8 cellular contexts compared by ENCODE assay signal in the genomic region with DNA sequence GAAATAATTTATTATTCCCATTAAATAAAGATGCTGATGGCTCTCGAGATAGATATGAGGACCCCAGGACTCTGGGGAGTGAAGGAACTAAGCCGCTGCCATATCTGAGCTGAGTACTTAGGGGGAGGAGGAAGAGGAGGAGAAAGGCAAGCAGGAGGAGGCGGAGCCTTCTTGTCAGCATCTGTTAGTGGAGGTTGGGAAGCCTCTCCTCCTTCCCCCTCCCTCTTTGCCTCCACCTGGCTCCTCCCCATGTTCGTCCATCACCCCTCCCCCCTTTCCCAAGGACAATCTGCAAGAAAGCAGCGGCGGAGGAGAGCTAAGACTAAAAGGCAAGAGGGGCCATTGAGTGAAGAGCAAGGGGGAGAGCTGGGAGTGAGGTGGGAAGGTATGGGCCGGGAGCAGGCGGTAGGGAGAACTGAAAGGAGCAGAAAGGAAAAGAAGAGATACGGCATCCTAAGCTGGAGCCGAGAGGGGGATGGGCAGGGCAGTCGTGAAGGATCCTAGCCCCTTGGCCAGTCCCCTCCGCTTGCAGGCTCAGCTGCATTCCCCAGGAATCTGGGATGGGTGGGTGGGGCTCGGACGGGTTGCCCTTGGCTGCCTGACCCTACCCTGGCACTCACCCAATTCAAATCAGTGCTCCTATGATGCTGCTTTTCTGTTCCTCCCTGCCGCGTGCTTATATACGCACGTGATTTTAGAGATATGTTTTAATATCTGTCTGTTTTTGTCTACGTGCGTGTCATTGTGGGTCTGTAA. TPM values are rescaled to one million over a fixed set of nuclear protein-coding genes. Genes with fewer than 3 reads are reported as not detected.
A peak's percentile ranks its signal among the peaks of the same experiment; 100 is the strongest.
DNase-seq lines count a peak whose midpoint lies in the region; ATAC-seq, FAIRE-seq and TF ChIP-seq lines count a peak whose summit lies in the region.

A gene (plus strand): TSS at position 287 of the 756 bp plus-strand sequence. CDS start 3,411 bp downstream, outside the sequence.

- H3K4me3 ChIP-seq in GM08714 (ENCODE audit: low read length) (peak within 1 kb of the TSS; percentile 90), pancreas (peak within 1 kb of the TSS; percentile 9 to 54 (median 41)), transverse colon (peak within 1 kb of the TSS; percentile 57 to 76 (median 70))

- WGBS in pancreas, 2 donors = 2% methylated on average over 17 to 20 of the region's 20 CpGs
- 0 to 2% methylated on average over 10 to 20 of the region's 20 CpGs for WGBS in transverse colon (ENCODE audit: low coverage in 1 of 2), 2 donors

- H3K4me1 ChIP-seq in pancreas (peaks cover 0 to 8% (median 0%) of the 10 kb centered on the region in 3 donors), transverse colon (peaks cover 6 to 17% (median 12%) of the 10 kb centered on the region in 4 donors)

- peaks cover 23% of the 10 kb centered on the region for H3K4me1 Mint-ChIP-seq in activated naive CD8-positive, alpha-beta T cell treated with anti-CD3 and anti-CD28 coated beads, Interleukin-2, amount 10 ng/mL, durations not matched to agents 7 days and 5 days

- intact Hi-C loops in head of caudate nucleus (cut with DNase I) (no loop called here), pancreas (cut with DNase I) (no loop called here), transverse colon (cut with DNase I; ENCODE audit: low total_unique reads) (no loop called here)

- peak; percentile 83 for DNase-seq in NCI-H1092 (lab: John Stamatoyannopoulos, UW)
- DNase-seq in SKM-1 treated with dmso at 0.1 percent for 144 hours (lab: John Stamatoyannopoulos, UW; ENCODE audit: unreplicated experiment) = peak; percentile 59
- DNase-seq in activated naive CD8-positive, alpha-beta T cell treated with anti-CD3 and anti-CD28 coated beads, Interleukin-2, amount 10 ng/mL, durations not matched to agents 7 days and 5 days = peak; percentile 63
- DNase-seq in head of caudate nucleus = peak; percentile 45 to 96 (median 80)
- peak in 4 of 6 donors; percentile 70 to 83 (median 74) for DNase-seq in pancreas
- DNase-seq in transverse colon = peak; percentile 88

- H3K27ac ChIP-seq in pancreas (no peak within 1 kb of the TSS), transverse colon (peak within 1 kb of the TSS; percentile 73 to 84 (median 78))

- no peak for TF ChIP-seq POLR2A in transverse colon (IDR thresholded peaks at IDR 0.05)

- no peaks in the 10 kb centered on the region for H3K27me3 ChIP-seq in pancreas
- H3K27me3 ChIP-seq in transverse colon = no peaks in the 10 kb centered on the region

- peaks cover 8% of the 10 kb centered on the region for H3K36me3 Mint-ChIP-seq in activated naive CD8-positive, alpha-beta T cell treated with anti-CD3 and anti-CD28 coated beads, Interleukin-2, amount 10 ng/mL, durations not matched to agents 7 days and 5 days

- in situ Hi-C loops in transverse colon (cut with MboI; ENCODE audit: low pct_ligation_motif_present in 1 of 4, low pct_unique_long_range_greater_than_20kb in 1 of 4, low sequenced_read_pairs in 3 of 4) = no loop called here

- H3K36me3 ChIP-seq in pancreas = no peaks in the 10 kb centered on the region
- H3K36me3 ChIP-seq in transverse colon = no peaks in the 10 kb centered on the region

- H3K4me3 Mint-ChIP-seq in activated naive CD8-positive, alpha-beta T cell treated with anti-CD3 and anti-CD28 coated beads, Interleukin-2, amount 10 ng/mL, durations not matched to agents 7 days and 5 days = peak within 1 kb of the TSS; percentile 100

- no peak for FAIRE-seq in pancreas (lab: Jason Lieb, UNC)

- H3K27ac Mint-ChIP-seq in activated naive CD8-positive, alpha-beta T cell treated with anti-CD3 and anti-CD28 coated beads, Interleukin-2, amount 10 ng/mL, durations not matched to agents 7 days and 5 days = peak within 1 kb of the TSS; percentile 92

- no peaks in the 10 kb centered on the region for H3K9me3 ChIP-seq in pancreas
- no peaks in the 10 kb centered on the region for H3K9me3 ChIP-seq in transverse colon

- peaks cover 18% of the 10 kb centered on the region for H3K27me3 Mint-ChIP-seq in activated naive CD8-positive, alpha-beta T cell treated with anti-CD3 and anti-CD28 coated beads, Interleukin-2, amount 10 ng/mL, durations not matched to agents 7 days and 5 days

- TF ChIP-seq EP300 in transverse colon (IDR thresholded peaks at IDR 0.05; ENCODE audit: low read depth) = no peak

- TF ChIP-seq CTCF in pancreas (IDR thresholded peaks at IDR 0.05) = no peak
- TF ChIP-seq CTCF in transverse colon (IDR thresholded peaks at IDR 0.05) = no peak

- POLR2A ChIA-PET in activated naive CD8-positive, alpha-beta T cell treated with anti-CD3 and anti-CD28 coated beads, Interleukin-2, amount 10 ng/mL, durations not matched to agents 7 days and 5 days (lab: Charles Lee) = interaction anchor here (1.4 to 2.2 kb wide), 3 partner anchors 9 to 31 kb away, joined by 4 to 11 read pairs (median 6); a partner anchor contains a TSS

- ATAC-seq in HG02571 (IDR thresholded peaks at IDR 0.05; ENCODE audit: unreplicated experiment) = peak; percentile 99
- peak; percentile 100 for ATAC-seq in activated naive CD8-positive, alpha-beta T cell treated with anti-CD3 and anti-CD28 coated beads, Interleukin-2, amount 10 ng/mL, durations not matched to agents 7 days and 5 days (ENCODE audit: low read depth)
- peak; percentile 98 to 100 (median 99) for ATAC-seq in pancreas

- no peaks in the 10 kb centered on the region for H3K9me3 Mint-ChIP-seq in activated naive CD8-positive, alpha-beta T cell treated with anti-CD3 and anti-CD28 coated beads, Interleukin-2, amount 10 ng/mL, durations not matched to agents 7 days and 5 days

RNA-seq across cellular contexts. Expression of the gene that starts here (rescaled TPM):
- total RNA-seq in activated naive CD8-positive, alpha-beta T cell treated with anti-CD3 and anti-CD28 coated beads, Interleukin-2, amount 10 ng/mL, durations not matched to agents 7 days and 5 days = 10 to 100 TPM; 23.9 to 26.2 TPM
- total RNA-seq in pancreas = 10 to 100 TPM in 4 of 6 donors, 1 to 10 TPM in 2; 7.0 to 23.1 (median 11.3) TPM
- 10 to 100 TPM in 1 of 2 donors, 1 to 10 TPM in 1; 9.9 to 27.5 TPM for polyA plus RNA-seq in pancreas
- 10 to 100 TPM; 21.7 to 48.8 (median 32.7) TPM for total RNA-seq in transverse colon

Comparison
In these comparisons a context has a peak if more than half of its experiments do, and no peak if none do; other contexts are left out.
1. H3K27ac ChIP-seq: peak in transverse colon (4 of 4); none in pancreas (0 of 4).
2. Peak in every context shown above with its lines, with median percentiles within 50 percentile points of each other: H3K4me3 ChIP-seq, ATAC-seq and DNase-seq.